In the genomic region with DNA sequence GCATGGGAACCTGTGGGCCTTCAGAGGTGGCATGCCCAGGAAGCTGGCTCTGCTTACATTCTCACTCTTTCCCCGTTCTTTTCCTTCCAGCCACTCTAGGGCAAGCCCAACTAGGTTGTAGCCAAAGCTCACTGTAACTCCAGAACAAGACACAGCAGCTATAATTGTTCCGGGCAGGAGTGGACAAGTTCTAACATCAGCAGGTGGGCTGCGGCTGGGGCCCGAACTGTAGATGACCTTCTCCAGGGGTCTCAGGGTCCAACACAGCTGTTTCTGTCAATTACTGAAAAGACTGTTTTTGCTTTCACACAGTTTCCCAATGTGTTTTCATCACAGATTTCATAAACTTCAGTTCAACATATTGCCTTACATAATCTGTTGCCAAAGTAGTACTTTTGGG, we compare ENCODE assay signal across 23 cellular contexts. TPM values are rescaled to one million over a fixed set of nuclear protein-coding genes. Genes with fewer than 3 reads are reported as not detected.
DNase-seq lines count a peak whose midpoint lies in the region; ATAC-seq and TF ChIP-seq lines count a peak whose summit lies in the region.
"Had no signal": no experiment of that assay in that cellular context is flagged by ENCODE, and none has a peak within 500 bp of the region (broad histone marks: within the 10 kb centered on the region; RNA-seq: fewer than 3 reads in every experiment).

No MANE protein-coding gene starts in this region.

- H3K79me1 ChIP-seq in mesendoderm (ENCODE audit: low read length): no peaks in the 10 kb centered on the region

- no peaks in the 10 kb centered on the region for H3K27me3 ChIP-seq in naive thymus-derived CD4-positive, alpha-beta T cell (ENCODE audit: control insufficient read depth in 2 of 2, insufficient read depth in 2 of 2, low read length in 2 of 2)
- H3K27me3 ChIP-seq in mesendoderm (ENCODE audit: insufficient read depth, low read length, poor library complexity): no peaks in the 10 kb centered on the region
- H3K27me3 ChIP-seq: BLaER1 had no signal

- H2BK120ac ChIP-seq in mesendoderm (ENCODE audit: low read depth, low read length): no peak overlapping the region

- H3K27ac ChIP-seq in naive thymus-derived CD4-positive, alpha-beta T cell (ENCODE audit: low read depth, low read length): peak overlapping the region; percentile 91
- H3K27ac ChIP-seq in mesendoderm (ENCODE audit: low read depth, low read length): no peak overlapping the region
- H3K27ac ChIP-seq: A549, BLaER1, HL-60 had no signal

- H2AK5ac ChIP-seq in mesendoderm (ENCODE audit: low read length): no peak overlapping the region

- no peak overlapping the region for H4K5ac ChIP-seq in mesendoderm (ENCODE audit: low read length)

- no peak overlapping the region for H4K8ac ChIP-seq in mesendoderm (ENCODE audit: low read depth, low read length)

- DNase-seq in T-helper 2 cell treated with Interferon-gamma antibody and Interleukin-4, amounts not matched to agents 5 μg/mL and 100 μg/mL, for 36 hours (ENCODE audit: low spot score): no peak
- DNase-seq in T-helper 2 cell (no peak), Calu3 (no peak), mesendoderm (no peak)
- no peak for DNase-seq in naive thymus-derived CD4-positive, alpha-beta T cell
- DNase-seq: activated B cell treated with CpG ODN at 0.5 μM for 24 hours; activated CD8-positive, alpha-beta memory T cell treated with anti-CD3 and anti-CD28 coated beads, Interleukin-2, amount 50 U/mL, for 4 hours; dermis blood vessel endothelial cell; DMS153; HCEC 1CT; NCI-H1436; NCI-H82; PC-3; SIG-M5; stimulated activated CD4-positive, alpha-beta T cell treated with anti-CD3 and anti-CD28 coated beads, Interleukin-4, amount 100 ng/mL, for 4 hours had no signal

- ATAC-seq in naive thymus-derived CD4-positive, alpha-beta T cell: no peak
- ATAC-seq in HG03039 (IDR thresholded peaks at IDR 0.05; ENCODE audit: unreplicated experiment) (no peak), HG03159 (IDR thresholded peaks at IDR 0.05; ENCODE audit: unreplicated experiment) (no peak)
- ATAC-seq: A549, PC-3 had no signal

- H3K4me1 ChIP-seq in naive thymus-derived CD4-positive, alpha-beta T cell (ENCODE audit: control insufficient read depth in 2 of 2, insufficient read depth in 2 of 2, low read length in 2 of 2): peaks cover 83 to 86% of the 10 kb centered on the region in 2 donors
- H3K4me1 ChIP-seq in mesendoderm (ENCODE audit: control insufficient read depth, low read depth, low read length): peaks cover 5% of the 10 kb centered on the region
- H3K4me1 ChIP-seq: A549, BLaER1 had no signal

- no peak overlapping the region for H3K4me3 ChIP-seq in naive thymus-derived CD4-positive, alpha-beta T cell (ENCODE audit: low read length)
- H3K4me3 ChIP-seq in mesendoderm (ENCODE audit: low read length): no peak overlapping the region
- H3K4me3 ChIP-seq: A549, BLaER1 had no signal

- H3K4me3 Mint-ChIP-seq in T-helper 2 cell treated with Interferon-gamma antibody and Interleukin-4, amounts not matched to agents 5 μg/mL and 100 μg/mL, for 36 hours: peak overlapping the region; percentile 72
- H3K4me3 Mint-ChIP-seq in Calu3 (ENCODE audit: low read depth, unreplicated experiment): no peak overlapping the region
- peak overlapping the region; percentile 54 for H3K4me3 Mint-ChIP-seq in activated naive CD8-positive, alpha-beta T cell
- H3K4me3 Mint-ChIP-seq in naive thymus-derived CD4-positive, alpha-beta T cell: peak overlapping the region; percentile 64 to 92 (median 74)
- H3K4me3 Mint-ChIP-seq: activated B cell treated with CpG ODN at 0.5 μM for 24 hours, neural crest cell had no signal

- TF ChIP-seq CTCF in Calu3 (IDR thresholded peaks at IDR 0.05; ENCODE audit: unreplicated experiment): no peak

- no peak overlapping the region for H2BK5ac ChIP-seq in mesendoderm (ENCODE audit: low read length)

- H3K9me3 Mint-ChIP-seq in T-helper 2 cell treated with Interferon-gamma antibody and Interleukin-4, amounts not matched to agents 5 μg/mL and 100 μg/mL, for 36 hours: no peaks in the 10 kb centered on the region
- H3K9me3 Mint-ChIP-seq in Calu3 (ENCODE audit: low read depth, unreplicated experiment): no peaks in the 10 kb centered on the region
- no peaks in the 10 kb centered on the region for H3K9me3 Mint-ChIP-seq in activated naive CD8-positive, alpha-beta T cell (ENCODE audit: low read depth)
- no peaks in the 10 kb centered on the region for H3K9me3 Mint-ChIP-seq in naive thymus-derived CD4-positive, alpha-beta T cell
- H3K9me3 Mint-ChIP-seq: activated B cell treated with CpG ODN at 0.5 μM for 24 hours, neural crest cell had no signal

- no TSS peak for BruUV-seq in Calu3 (replicated peaks; lab: Mats Ljungman, UMichigan)

- H3K27ac Mint-ChIP-seq in T-helper 2 cell treated with Interferon-gamma antibody and Interleukin-4, amounts not matched to agents 5 μg/mL and 100 μg/mL, for 36 hours: peak overlapping the region; percentile 60
- H3K27ac Mint-ChIP-seq in Calu3 (ENCODE audit: unreplicated experiment): peak overlapping the region; percentile 58
- H3K27ac Mint-ChIP-seq in activated naive CD8-positive, alpha-beta T cell: peak overlapping the region; percentile 98
- peak overlapping the region; percentile 68 to 97 (median 88) for H3K27ac Mint-ChIP-seq in naive thymus-derived CD4-positive, alpha-beta T cell
- H3K27ac Mint-ChIP-seq: activated B cell treated with CpG ODN at 0.5 μM for 24 hours had no signal

- peaks cover 82% of the 10 kb centered on the region for H3K36me3 Mint-ChIP-seq in T-helper 2 cell treated with Interferon-gamma antibody and Interleukin-4, amounts not matched to agents 5 μg/mL and 100 μg/mL, for 36 hours (ENCODE audit: low read depth)
- H3K36me3 Mint-ChIP-seq in Calu3 (ENCODE audit: insufficient read depth, unreplicated experiment): no peaks in the 10 kb centered on the region
- H3K36me3 Mint-ChIP-seq in activated naive CD8-positive, alpha-beta T cell: peaks cover 29% of the 10 kb centered on the region
- H3K36me3 Mint-ChIP-seq in naive thymus-derived CD4-positive, alpha-beta T cell: peaks cover 6 to 63% (median 40%) of the 10 kb centered on the region in 5 donors

- no peaks in the 10 kb centered on the region for H3K79me2 ChIP-seq in mesendoderm (ENCODE audit: control insufficient read depth, insufficient read depth, low read length)

- H3K4ac ChIP-seq in mesendoderm (ENCODE audit: low read depth, low read length): no peak overlapping the region

- H3K23ac ChIP-seq in mesendoderm (ENCODE audit: low read length): no peak overlapping the region

- H3K27me3 Mint-ChIP-seq in T-helper 2 cell treated with Interferon-gamma antibody and Interleukin-4, amounts not matched to agents 5 μg/mL and 100 μg/mL, for 36 hours (ENCODE audit: low read depth): no peaks in the 10 kb centered on the region
- no peaks in the 10 kb centered on the region for H3K27me3 Mint-ChIP-seq in Calu3 (ENCODE audit: unreplicated experiment)
- no peaks in the 10 kb centered on the region for H3K27me3 Mint-ChIP-seq in activated naive CD8-positive, alpha-beta T cell
- H3K27me3 Mint-ChIP-seq in naive thymus-derived CD4-positive, alpha-beta T cell: no peaks in the 10 kb centered on the region
- H3K27me3 Mint-ChIP-seq: activated B cell treated with CpG ODN at 0.5 μM for 24 hours had no signal

- no peak overlapping the region for H3K4me2 ChIP-seq in mesendoderm (ENCODE audit: low read length)
- H3K4me2 ChIP-seq: A549, BLaER1 had no signal

- H3K9ac ChIP-seq in mesendoderm (ENCODE audit: low read length): no peak overlapping the region
- H3K9ac ChIP-seq: BLaER1 had no signal

- CTCF ChIA-PET in Calu3 (lab: Charles Lee): no interaction called here
- CTCF ChIA-PET in naive thymus-derived CD4-positive, alpha-beta T cell (lab: Charles Lee): interaction anchor here (0.9 to 5.2 kb wide), 7 partner anchors 10 to 138 kb away, joined by 3 to 26 read pairs (median 6); a partner anchor contains a TSS

- H3K56ac ChIP-seq in mesendoderm (ENCODE audit: low read length): no peak overlapping the region

- H3K4me1 Mint-ChIP-seq in T-helper 2 cell treated with Interferon-gamma antibody and Interleukin-4, amounts not matched to agents 5 μg/mL and 100 μg/mL, for 36 hours (ENCODE audit: low read depth): peaks cover 79% of the 10 kb centered on the region
- no peaks in the 10 kb centered on the region for H3K4me1 Mint-ChIP-seq in Calu3 (ENCODE audit: low read depth, unreplicated experiment)
- H3K4me1 Mint-ChIP-seq in activated naive CD8-positive, alpha-beta T cell (ENCODE audit: low read depth): peaks cover 91% of the 10 kb centered on the region
- peaks cover 58 to 95% (median 93%) of the 10 kb centered on the region in 7 donors for H3K4me1 Mint-ChIP-seq in naive thymus-derived CD4-positive, alpha-beta T cell
- H3K4me1 Mint-ChIP-seq: neural crest cell had no signal

- no peaks in the 10 kb centered on the region for H3K9me3 ChIP-seq in naive thymus-derived CD4-positive, alpha-beta T cell (ENCODE audit: control insufficient read depth in 2 of 3, low read length in 3 of 3)
- H3K9me3 ChIP-seq: A549, BLaER1 had no signal

- peaks cover 8 to 49% (median 15%) of the 10 kb centered on the region in 3 experiments for H3K36me3 ChIP-seq in naive thymus-derived CD4-positive, alpha-beta T cell (ENCODE audit: control insufficient read depth in 2 of 3, insufficient read depth in 3 of 3, low read length in 3 of 3)
- no peaks in the 10 kb centered on the region for H3K36me3 ChIP-seq in mesendoderm (ENCODE audit: control insufficient read depth, insufficient read depth, low read length)

- no peak overlapping the region for H2BK15ac ChIP-seq in mesendoderm (replicated peaks; ENCODE audit: low read depth)

- intact Hi-C loops in Calu3 (cut with micrococcal nuclease; ENCODE audit: unreplicated experiment): no loop called here
- intact Hi-C loops in naive thymus-derived CD4-positive, alpha-beta T cell (cut with micrococcal nuclease): loop anchor here in 1 of 2 donors (1.0 to 5.0 kb wide), 2 partner anchors 9 to 41 kb away; no protein-coding TSS in a partner anchor

- WGBS in mesendoderm (ENCODE audit: extremely low coverage, insufficient coverage, low lambda C conversion rate): no CpG with 5 or more reads among the region's 4 CpGs

- POLR2A ChIA-PET in naive thymus-derived CD4-positive, alpha-beta T cell (lab: Charles Lee): interaction anchor here (1.0 to 2.3 kb wide), 10 partner anchors 9 to 137 kb away, joined by 3 to 8 read pairs (median 3); a partner anchor contains a TSS

- H3K18ac ChIP-seq in mesendoderm (ENCODE audit: low read length): no peak overlapping the region

RNA-seq across cellular contexts. Expression of a gene that starts 11.5 kb away (rescaled TPM):
- total RNA-seq in Calu3 (2022): 9.0 and 15.1 TPM in 2 replicates
- total RNA-seq in naive thymus-derived CD4-positive, alpha-beta T cell: 100 to 1,000 TPM; 100 to 182 (median 101) TPM
- 100 to 1,000 TPM in 1 of 2 donors, 10 to 100 TPM in 1; 77.6 to 113 TPM for polyA plus RNA-seq in naive thymus-derived CD4-positive, alpha-beta T cell
- 0.32 TPM for polyA plus RNA-seq in mesendoderm (2013, experiment 1 of 2)
- polyA plus RNA-seq in mesendoderm (2013, experiment 2 of 2): 0.42 TPM
- total RNA-seq: MCF 10A, PC-3 had no signal
